8 cellular contexts compared by ENCODE assay signal in genomic region chr19:47813304-47813994, GRCh38. TPM values are rescaled to one million over a fixed set of nuclear protein-coding genes. Genes with fewer than 3 reads are reported as not detected.
DNase-seq lines count a peak whose midpoint lies in the region; ATAC-seq lines count a peak whose summit lies in the region.

No MANE protein-coding gene starts in this region.

- ATAC-seq in HG03196 (IDR thresholded peaks at IDR 0.05; ENCODE audit: unreplicated experiment) (no peak), GM19328 (IDR thresholded peaks at IDR 0.05; ENCODE audit: unreplicated experiment) (no peak)

- in situ Hi-C loops in G401 (cut with HindIII; ENCODE audit: low sequenced_read_pairs), result no loop called here

- DNase-seq in G401 (ENCODE audit: low spot score) (peak; percentile 42), M059J (ENCODE audit: low read depth) (peak; percentile 65), T-helper 22 cell (ENCODE audit: low read depth) (peak; percentile 32), amygdala (lab: John Stamatoyannopoulos, UW) (peak in 36 of 56 donors; percentile 0 to 62 (median 10)), hepatic stellate cell (ENCODE audit: low spot score) (peak; percentile 57)
- DNase-seq in stimulated activated CD4-positive, alpha-beta T cell treated with anti-CD3 and anti-CD28 coated beads, Interleukin-12 subunit alpha, Interleukin-12 subunit beta, amount 100 ng/mL, for 24 hours (ENCODE audit: low read depth in 2 of 2), result peak; percentile 54 to 80

RNA-seq across cellular contexts. Expression of gene CRX, which starts 8.3 kb away (rescaled TPM):
- 0.34 and 0.68 TPM in 2 replicates for total RNA-seq in G401 (2014; rRNA removed; shearing (Covaris generic))
- total RNA-seq in M059J (2014; rRNA removed; shearing (Covaris generic)), result not detected in 2 replicates

RNA-seq across cellular contexts. Expression of gene TPRX1, which starts 9.1 kb away (rescaled TPM):
- total RNA-seq in G401 (2014; rRNA removed; shearing (Covaris generic)), result not detected in 2 replicates
- not detected in 2 replicates for total RNA-seq in M059J (2014; rRNA removed; shearing (Covaris generic))

RNA-seq across cellular contexts. Expression of gene SELENOW, which starts 34.9 kb away (rescaled TPM):
- total RNA-seq in G401 (2014; rRNA removed; shearing (Covaris generic)), result 322 and 424 TPM in 2 replicates
- 366 and 459 TPM in 2 replicates for total RNA-seq in M059J (2014; rRNA removed; shearing (Covaris generic))

RNA-seq across cellular contexts. Expression of gene TPRX2, which starts 45.6 kb away (rescaled TPM):
- total RNA-seq in G401 (2014; rRNA removed; shearing (Covaris generic)), result not detected in 2 replicates
- not detected in 2 replicates for total RNA-seq in M059J (2014; rRNA removed; shearing (Covaris generic))

Comparison
In these comparisons a context has a peak if more than half of its experiments do, and no peak if none do; other contexts are left out.
1. DNase-seq: peak in every context shown above with its lines; median percentile 67 in stimulated activated CD4-positive, alpha-beta T cell treated with anti-CD3 and anti-CD28 coated beads, Interleukin-12 subunit alpha, Interleukin-12 subunit beta, amount 100 ng/mL, for 24 hours; 65 in M059J; 57 in hepatic stellate cell; 42 in G401; 32 in T-helper 22 cell; 10 in amygdala.